6 cellular contexts compared by ENCODE assay signal in the genomic region with DNA sequence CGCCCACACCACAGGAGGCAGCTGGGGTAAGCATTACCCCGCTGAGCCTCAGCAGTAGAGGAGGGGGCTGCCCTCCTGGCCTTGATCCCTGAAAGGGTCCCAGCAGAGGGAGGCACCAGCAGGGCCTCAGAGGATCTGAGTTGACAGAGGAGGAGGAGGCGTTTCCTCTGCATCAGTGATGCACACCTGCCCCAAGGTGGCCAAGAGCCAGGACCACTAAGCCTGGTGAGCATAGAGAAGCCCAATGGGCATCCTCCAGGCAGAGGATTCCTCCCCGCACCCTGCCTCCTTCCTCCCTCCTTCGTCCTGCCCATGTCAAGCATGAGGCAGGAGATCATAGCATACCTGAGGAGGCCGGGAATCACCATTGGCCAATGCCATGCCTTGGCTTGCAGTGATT.
A peak's percentile ranks its signal among the peaks of the same experiment; 100 is the strongest.
DNase-seq lines count a peak whose midpoint lies in the region; TF ChIP-seq lines count a peak whose summit lies in the region.
"Not testable (repeated sequence)": the region's sequence is repeated elsewhere in the genome, so short reads cannot be mapped to it uniquely, and the experiment has no call there.

No MANE protein-coding gene starts in this region.

- H3K4me3 Mint-ChIP-seq in activated T-cell treated with anti-CD3 and anti-CD28 coated beads, Interleukin-2, amount 50 U/mL, for 24 hours; chondrocyte (ENCODE audit: unreplicated experiment): not testable (repeated sequence)

- peak overlapping the region; percentile 35 for H4K91ac ChIP-seq in trophoblast cell (ENCODE audit: low read depth, low read length)

- H3K4me3 ChIP-seq in GM23248; trophoblast cell (ENCODE audit: low read depth, low read length): not testable (repeated sequence)

- peak overlapping the region; percentile 54 for H4K8ac ChIP-seq in trophoblast cell (ENCODE audit: low read depth, low read length)

- H3F3A ChIP-seq in GM23248 (ENCODE audit: insufficient read depth) = not testable (repeated sequence)

- not testable (repeated sequence) for H3K4me2 ChIP-seq in GM23248 (ENCODE audit: unreplicated experiment); trophoblast cell (ENCODE audit: low read length)

- H3K14ac ChIP-seq in trophoblast cell (ENCODE audit: low read length) = not testable (repeated sequence)

- H3K27me3 ChIP-seq in GM23248 (replicated peaks; ENCODE audit: insufficient read depth); trophoblast cell (ENCODE audit: insufficient read depth, low read length): not testable (repeated sequence)

- not testable (repeated sequence) for H3K9me3 ChIP-seq in GM23248 (ENCODE audit: low read depth); trophoblast cell (ENCODE audit: insufficient read depth, low read depth, low read length)

- H3K27ac Mint-ChIP-seq in activated T-cell treated with anti-CD3 and anti-CD28 coated beads, Interleukin-2, amount 50 U/mL, for 24 hours; chondrocyte (ENCODE audit: unreplicated experiment): not testable (repeated sequence)

- not testable (repeated sequence) for H3K4me1 ChIP-seq in GM23248 (ENCODE audit: insufficient read depth); trophoblast cell (ENCODE audit: control insufficient read depth in 1 of 2, insufficient read depth in 2 of 2, low read length in 2 of 2)

- peak overlapping the region; percentile 54 for H2BK12ac ChIP-seq in trophoblast cell (ENCODE audit: low read length)

- H4K12ac ChIP-seq in trophoblast cell (ENCODE audit: low read depth, low read length) = not testable (repeated sequence)

- not testable (repeated sequence) for H2AK5ac ChIP-seq in trophoblast cell (ENCODE audit: low read length)

- H4K20me1 ChIP-seq in GM23248 (ENCODE audit: insufficient read depth) = not testable (repeated sequence)

- in situ Hi-C loops in GM23248 (cut with MboI) = not testable (repeated sequence)

- not testable (repeated sequence) for H3K9ac ChIP-seq in GM23248; trophoblast cell (ENCODE audit: low read length)

- H3K4ac ChIP-seq in trophoblast cell (ENCODE audit: low read depth, low read length) = not testable (repeated sequence)

- H3K79me2 ChIP-seq in GM23248 (ENCODE audit: insufficient read depth); trophoblast cell (ENCODE audit: control insufficient read depth, insufficient read depth, low read length, poor library complexity): not testable (repeated sequence)

- H2AFZ ChIP-seq in GM23248; trophoblast cell (ENCODE audit: insufficient read depth, low read length, poor library complexity): not testable (repeated sequence)

- not testable (repeated sequence) for H3K27me3 Mint-ChIP-seq in activated T-cell treated with anti-CD3 and anti-CD28 coated beads, Interleukin-2, amount 50 U/mL, for 24 hours; chondrocyte (ENCODE audit: low read depth)

- 14 to 20% methylated on average over 5 of the region's 6 CpGs for WGBS in GM23248 (ENCODE audit: low coverage in 1 of 2, low lambda C conversion rate in 2 of 2, missing lambda C conversion rate in 2 of 2), 2 experiments
- WGBS in trophoblast cell (ENCODE audit: extremely low coverage, insufficient coverage, insufficient read length) = no CpG with 5 or more reads among the region's 6 CpGs

- H2BK5ac ChIP-seq in trophoblast cell (ENCODE audit: low read depth, low read length, poor library complexity) = peak overlapping the region; percentile 19

- DNase-seq in GM23248 = peak; percentile 6
- peak; percentile 43 for DNase-seq in NCI-H748 (lab: John Stamatoyannopoulos, UW; ENCODE audit: unreplicated experiment)
- DNase-seq in activated T-cell treated with anti-CD3 and anti-CD28 coated beads, Interleukin-2, amount 50 U/mL, for 24 hours = peak; percentile 13
- DNase-seq in chondrocyte (ENCODE audit: low spot score) = peak; percentile 55
- DNase-seq in islet precursor cell = peak; percentile 70
- DNase-seq in trophoblast cell = not testable (repeated sequence)

- H3K23ac ChIP-seq in trophoblast cell (ENCODE audit: low read length) = not testable (repeated sequence)

- TF ChIP-seq CTCF in chondrocyte (IDR thresholded peaks at IDR 0.05) = not testable (repeated sequence)

- not testable (repeated sequence) for H3K4me1 Mint-ChIP-seq in activated T-cell treated with anti-CD3 and anti-CD28 coated beads, Interleukin-2, amount 50 U/mL, for 24 hours (ENCODE audit: low read depth); chondrocyte (ENCODE audit: low read depth)

- not testable (repeated sequence) for H3K9me3 Mint-ChIP-seq in activated T-cell treated with anti-CD3 and anti-CD28 coated beads, Interleukin-2, amount 50 U/mL, for 24 hours; chondrocyte (ENCODE audit: low read depth)

- not testable (repeated sequence) for H3K9me2 ChIP-seq in GM23248 (ENCODE audit: insufficient read depth)

- not testable (repeated sequence) for H3K36me3 ChIP-seq in GM23248 (ENCODE audit: low read depth); trophoblast cell (ENCODE audit: control insufficient read depth in 1 of 2, insufficient read depth in 2 of 2, low read length in 2 of 2)

- H2BK120ac ChIP-seq in trophoblast cell (ENCODE audit: insufficient read depth, low read length, poor library complexity) = peak overlapping the region; percentile 24

- H3K18ac ChIP-seq in trophoblast cell (ENCODE audit: low read length) = not testable (repeated sequence)

- H3K36me3 Mint-ChIP-seq in activated T-cell treated with anti-CD3 and anti-CD28 coated beads, Interleukin-2, amount 50 U/mL, for 24 hours (ENCODE audit: low read depth); chondrocyte (ENCODE audit: low read depth): not testable (repeated sequence)

- not testable (repeated sequence) for H3K79me1 ChIP-seq in trophoblast cell (ENCODE audit: low read length)

- not testable (repeated sequence) for H3K27ac ChIP-seq in GM23248
- H3K27ac ChIP-seq in trophoblast cell (ENCODE audit: low read depth, low read length) = peak overlapping the region; percentile 58
